ENCODE assay signal across 1 cellular context in the genomic region with DNA sequence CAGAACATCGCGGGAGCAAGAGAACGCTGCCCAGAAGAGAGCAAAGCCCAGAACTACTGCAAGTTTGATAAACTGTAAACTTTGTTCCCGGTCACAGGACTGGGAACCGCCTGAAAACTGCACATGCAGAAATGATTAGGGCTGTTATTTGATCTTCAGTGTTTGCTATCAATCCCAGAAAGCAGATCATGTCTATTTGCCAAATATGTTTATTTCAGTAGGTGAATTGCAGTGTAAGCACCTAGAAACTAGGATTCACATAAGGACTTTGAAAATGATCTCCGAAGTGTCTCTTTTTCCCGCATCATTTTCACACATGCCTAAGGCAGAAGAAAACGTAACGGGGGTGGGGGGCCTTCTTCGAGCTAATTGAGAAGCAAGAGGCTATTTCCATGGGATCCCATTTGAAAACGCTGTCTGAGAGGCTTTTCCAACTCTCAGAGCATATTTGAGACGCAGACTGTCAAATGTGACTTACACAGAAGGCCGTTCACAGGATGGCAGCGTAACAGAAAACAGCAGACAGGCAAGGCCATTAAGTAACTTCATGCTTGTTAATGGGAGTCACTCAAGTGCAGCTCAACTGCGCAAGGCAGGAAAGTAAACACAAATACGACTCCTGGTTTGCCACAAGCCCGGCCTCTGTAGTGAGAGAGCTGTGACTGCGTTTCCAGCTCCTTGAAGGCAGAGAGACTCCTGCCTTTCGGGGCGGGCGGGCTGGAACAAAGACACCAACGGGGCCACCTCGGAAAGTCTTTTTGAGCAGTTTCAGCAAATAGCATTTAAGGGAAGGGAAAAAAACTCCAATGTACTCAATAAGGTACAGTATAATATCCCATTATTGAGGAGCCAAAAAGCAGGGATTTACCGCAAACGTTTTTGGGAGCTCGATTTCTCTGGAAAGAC.
TF ChIP-seq lines count a peak whose summit lies in the region.

No MANE protein-coding gene starts in this region.

TF ChIP-seq in HepG2, 621 proteins besides CTCF, POLR2A, EP300 and RAD21 (continued from another document and continues in another):
- TF ChIP-seq, protein P1, sequence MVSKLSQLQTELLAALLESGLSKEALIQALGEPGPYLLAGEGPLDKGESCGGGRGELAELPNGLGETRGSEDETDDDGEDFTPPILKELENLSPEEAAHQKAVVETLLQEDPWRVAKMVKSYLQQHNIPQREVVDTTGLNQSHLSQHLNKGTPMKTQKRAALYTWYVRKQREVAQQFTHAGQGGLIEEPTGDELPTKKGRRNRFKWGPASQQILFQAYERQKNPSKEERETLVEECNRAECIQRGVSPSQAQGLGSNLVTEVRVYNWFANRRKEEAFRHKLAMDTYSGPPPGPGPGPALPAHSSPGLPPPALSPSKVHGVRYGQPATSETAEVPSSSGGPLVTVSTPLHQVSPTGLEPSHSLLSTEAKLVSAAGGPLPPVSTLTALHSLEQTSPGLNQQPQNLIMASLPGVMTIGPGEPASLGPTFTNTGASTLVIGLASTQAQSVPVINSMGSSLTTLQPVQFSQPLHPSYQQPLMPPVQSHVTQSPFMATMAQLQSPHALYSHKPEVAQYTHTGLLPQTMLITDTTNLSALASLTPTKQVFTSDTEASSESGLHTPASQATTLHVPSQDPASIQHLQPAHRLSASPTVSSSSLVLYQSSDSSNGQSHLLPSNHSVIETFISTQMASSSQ (IDR thresholded peaks at IDR 0.05; ENCODE audit: low read depth), result peak; percentile 38; the same call in 1 of the 2 replicates
- TF ChIP-seq, protein P1 (CRISPR knock-in tag; IDR thresholded peaks at IDR 0.05; ENCODE audit: borderline replicate concordance), result peak; percentile 69; the same call in 1 of the 2 replicates
- no peak; the same call in 1 of the 2 replicates for TF ChIP-seq ZNF280B (CRISPR knock-in tag; IDR thresholded peaks at IDR 0.05; ENCODE audit: borderline replicate concordance)
- peak; percentile 28; the same call in 1 of the 2 replicates for TF ChIP-seq RFX5 (IDR thresholded peaks at IDR 0.05; ENCODE audit: low read depth, low read length)
- peak; percentile 53 for TF ChIP-seq ISL2 (CRISPR knock-in tag; IDR thresholded peaks at IDR 0.05)
- 0 out of 2 replicates have a peak, but pooled peaks have one; percentile 31 for TF ChIP-seq ZNF20 (CRISPR knock-in tag; IDR thresholded peaks at IDR 0.05)
- TF ChIP-seq ZC3H4 (CRISPR knock-in tag; IDR thresholded peaks at IDR 0.05; ENCODE audit: borderline replicate concordance), result no peak; the same call in 1 of the 2 replicates
- no peak for TF ChIP-seq SOX13 (IDR thresholded peaks at IDR 0.05)
- peak in 1 of 2 experiments; percentile 77; a peak in 1 of 4 replicates for TF ChIP-seq SOX13 (CRISPR knock-in tag; conservative IDR thresholded peaks at IDR 0.05 in 1 of 2, IDR thresholded peaks at IDR 0.05 in 1 of 2)
- TF ChIP-seq NBN (conservative IDR thresholded peaks at IDR 0.05), result no peak
- TF ChIP-seq TOPORS (CRISPR knock-in tag; IDR thresholded peaks at IDR 0.05), result peak; percentile 83
- TF ChIP-seq, protein P2, sequence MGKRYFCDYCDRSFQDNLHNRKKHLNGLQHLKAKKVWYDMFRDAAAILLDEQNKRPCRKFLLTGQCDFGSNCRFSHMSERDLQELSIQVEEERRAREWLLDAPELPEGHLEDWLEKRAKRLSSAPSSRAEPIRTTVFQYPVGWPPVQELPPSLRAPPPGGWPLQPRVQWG (CRISPR knock-in tag; IDR thresholded peaks at IDR 0.05; ENCODE audit: borderline replicate concordance, low read depth), result no peak
- no peak for TF ChIP-seq SP140L (CRISPR knock-in tag; IDR thresholded peaks at IDR 0.05; ENCODE audit: borderline replicate concordance)
- TF ChIP-seq JUN (CRISPR knock-in tag; IDR thresholded peaks at IDR 0.05), result 0 out of 2 replicates have a peak, but pooled peaks have one; percentile 41
- peak; percentile 78 for TF ChIP-seq SKI (IDR thresholded peaks at IDR 0.05; ENCODE audit: partially characterized antibody)
- no peak for TF ChIP-seq ZNF326 (CRISPR knock-in tag; IDR thresholded peaks at IDR 0.05; ENCODE audit: borderline replicate concordance)
- TF ChIP-seq ZFP91 (CRISPR knock-in tag; IDR thresholded peaks at IDR 0.05; ENCODE audit: borderline replicate concordance), result peak; percentile 51
- TF ChIP-seq ZNF329 (CRISPR knock-in tag; IDR thresholded peaks at IDR 0.05; ENCODE audit: low read depth), result 0 out of 2 replicates have a peak, but pooled peaks have one; percentile 34
- no peak for TF ChIP-seq SMARCE1 (IDR thresholded peaks at IDR 0.05; ENCODE audit: borderline replicate concordance)
- TF ChIP-seq ZNF737 (CRISPR knock-in tag; IDR thresholded peaks at IDR 0.05; ENCODE audit: borderline replicate concordance), result no peak
- peak; percentile 34; the same call in 1 of the 2 replicates for TF ChIP-seq ZNF510 (CRISPR knock-in tag; IDR thresholded peaks at IDR 0.05; ENCODE audit: low read depth)
- peak; percentile 94 for TF ChIP-seq TBX2 (CRISPR knock-in tag; IDR thresholded peaks at IDR 0.05; ENCODE audit: borderline replicate concordance)
- no peak for TF ChIP-seq PBX3 (CRISPR knock-in tag; IDR thresholded peaks at IDR 0.05; ENCODE audit: borderline replicate concordance)
- peak; percentile 66; the same call in 1 of the 2 replicates for TF ChIP-seq HMG20B (CRISPR knock-in tag; conservative IDR thresholded peaks at IDR 0.05)
- no peak for TF ChIP-seq ZNF619 (CRISPR knock-in tag; IDR thresholded peaks at IDR 0.05)
- TF ChIP-seq ZNF251 (CRISPR knock-in tag; IDR thresholded peaks at IDR 0.05), result no peak
- peak; percentile 62; the same call in 1 of the 2 replicates for TF ChIP-seq ZNF136 (CRISPR knock-in tag; IDR thresholded peaks at IDR 0.05; ENCODE audit: low read depth)
- no peak for TF ChIP-seq THAP8 (CRISPR knock-in tag; IDR thresholded peaks at IDR 0.05; ENCODE audit: borderline replicate concordance)
- no peak for TF ChIP-seq STAT5B (CRISPR knock-in tag; IDR thresholded peaks at IDR 0.05)
- TF ChIP-seq, protein P3, sequence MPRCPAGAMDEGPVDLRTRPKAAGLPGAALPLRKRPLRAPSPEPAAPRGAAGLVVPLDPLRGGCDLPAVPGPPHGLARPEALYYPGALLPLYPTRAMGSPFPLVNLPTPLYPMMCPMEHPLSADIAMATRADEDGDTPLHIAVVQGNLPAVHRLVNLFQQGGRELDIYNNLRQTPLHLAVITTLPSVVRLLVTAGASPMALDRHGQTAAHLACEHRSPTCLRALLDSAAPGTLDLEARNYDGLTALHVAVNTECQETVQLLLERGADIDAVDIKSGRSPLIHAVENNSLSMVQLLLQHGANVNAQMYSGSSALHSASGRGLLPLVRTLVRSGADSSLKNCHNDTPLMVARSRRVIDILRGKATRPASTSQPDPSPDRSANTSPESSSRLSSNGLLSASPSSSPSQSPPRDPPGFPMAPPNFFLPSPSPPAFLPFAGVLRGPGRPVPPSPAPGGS (CRISPR knock-in tag; IDR thresholded peaks at IDR 0.05), result peak; percentile 83
- TF ChIP-seq ZNF768 (CRISPR knock-in tag; IDR thresholded peaks at IDR 0.05), result no peak
- no peak for TF ChIP-seq NKX3-1 (CRISPR knock-in tag; IDR thresholded peaks at IDR 0.05)
- TF ChIP-seq U2AF2 (IDR thresholded peaks at IDR 0.05; ENCODE audit: low read depth, low read length), result no peak
- TF ChIP-seq, protein P4, sequence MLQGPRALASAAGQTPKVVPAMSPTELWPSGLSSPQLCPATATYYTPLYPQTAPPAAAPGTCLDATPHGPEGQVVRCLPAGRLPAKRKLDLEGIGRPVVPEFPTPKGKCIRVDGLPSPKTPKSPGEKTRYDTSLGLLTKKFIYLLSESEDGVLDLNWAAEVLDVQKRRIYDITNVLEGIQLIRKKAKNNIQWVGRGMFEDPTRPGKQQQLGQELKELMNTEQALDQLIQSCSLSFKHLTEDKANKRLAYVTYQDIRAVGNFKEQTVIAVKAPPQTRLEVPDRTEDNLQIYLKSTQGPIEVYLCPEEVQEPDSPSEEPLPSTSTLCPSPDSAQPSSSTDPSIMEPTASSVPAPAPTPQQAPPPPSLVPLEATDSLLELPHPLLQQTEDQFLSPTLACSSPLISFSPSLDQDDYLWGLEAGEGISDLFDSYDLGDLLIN (CRISPR knock-in tag; IDR thresholded peaks at IDR 0.05; ENCODE audit: borderline replicate concordance), result no peak
- no peak for TF ChIP-seq CERS6 (CRISPR knock-in tag; IDR thresholded peaks at IDR 0.05)
- no peak for TF ChIP-seq NFE2L1 (CRISPR knock-in tag; IDR thresholded peaks at IDR 0.05; ENCODE audit: borderline replicate concordance)
- TF ChIP-seq ZFP37 (CRISPR knock-in tag; IDR thresholded peaks at IDR 0.05; ENCODE audit: borderline replicate concordance), result peak; percentile 86; the same call in 1 of the 2 replicates
- 0 out of 2 replicates have a peak, but pooled peaks have one; percentile 67 for TF ChIP-seq SP4 (CRISPR knock-in tag; IDR thresholded peaks at IDR 0.05)
- no peak for TF ChIP-seq ZBTB42 (CRISPR knock-in tag; IDR thresholded peaks at IDR 0.05)
- TF ChIP-seq, protein P5, sequence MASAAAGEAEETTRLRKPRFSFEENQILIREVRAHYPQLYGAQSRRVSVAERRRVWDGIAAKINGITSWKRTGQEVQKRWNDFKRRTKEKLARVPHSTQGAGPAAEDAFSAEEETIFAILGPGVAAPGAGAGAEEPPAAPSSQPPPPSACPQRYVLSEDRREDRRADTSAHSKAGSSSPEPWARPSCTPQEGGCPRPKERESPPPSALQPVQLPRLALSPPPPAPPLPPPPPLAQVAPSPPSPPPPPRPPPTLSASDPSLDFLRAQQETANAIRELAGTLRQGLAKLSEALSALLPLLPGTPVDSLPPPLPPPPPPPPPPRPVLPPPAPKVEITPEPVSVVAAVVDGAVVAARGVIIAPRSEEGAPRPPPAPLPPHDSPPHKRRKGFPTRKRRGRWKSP (CRISPR knock-in tag; IDR thresholded peaks at IDR 0.05), result peak; percentile 85
- no peak for TF ChIP-seq IRF9 (CRISPR knock-in tag; IDR thresholded peaks at IDR 0.05; ENCODE audit: borderline replicate concordance)
- peak; percentile 79 for TF ChIP-seq PITX1 (CRISPR knock-in tag; IDR thresholded peaks at IDR 0.05)
- peak; percentile 69; the same call in 1 of the 2 replicates for TF ChIP-seq CBFB (CRISPR knock-in tag; IDR thresholded peaks at IDR 0.05)
- TF ChIP-seq ZBTB20 (CRISPR knock-in tag; IDR thresholded peaks at IDR 0.05; ENCODE audit: borderline replicate concordance, low read depth), result no peak
- 0 out of 2 replicates have a peak, but pooled peaks have one; percentile 74 for TF ChIP-seq ZNF589 (CRISPR knock-in tag; conservative IDR thresholded peaks at IDR 0.05)
